In genomic region chr16:22190169-22191088, GRCh38 we compare ENCODE assay signal across 8 cellular contexts. TPM values are rescaled to one million over a fixed set of nuclear protein-coding genes. Genes with fewer than 3 reads are reported as not detected.
DNase-seq lines count a peak whose midpoint lies in the region; ATAC-seq and TF ChIP-seq lines count a peak whose summit lies in the region.

No MANE protein-coding gene starts in this region.

- POLR2A ChIA-PET in naive thymus-derived CD8-positive, alpha-beta T cell (lab: Charles Lee), result interaction anchor here (0.8 to 9.4 kb wide), 16 partner anchors 10 to 369 kb away, joined by 3 to 162 read pairs (median 6); partner anchors contain the start of genes EEF2K, MOSMO, PDZD9 and POLR3E

- peak overlapping the region; percentile 90 for H3K27ac ChIP-seq in GM23338 (ENCODE audit: low read depth)

- DNase-seq in EH (ENCODE audit: low read depth) (peak; percentile 100), GM23338 (ENCODE audit: low spot score) (peak; percentile 99), Kasumi-1 (lab: John Stamatoyannopoulos, UW) (peak; percentile 95 to 98), RKO (ENCODE audit: low spot score) (peak; percentile 98), fibroblast of gingiva (ENCODE audit: low read depth) (peak; percentile 99)
- peak; percentile 98 to 99 for DNase-seq in activated T-helper 1 cell treated with anti-CD3 and anti-CD28 coated beads, Interleukin-2, amount 50 U/mL, for 16 hours (ENCODE audit: low read depth in 1 of 2, low spot score in 1 of 2)
- peak; percentile 99 to 100 (median 99) for DNase-seq in naive thymus-derived CD8-positive, alpha-beta T cell
- DNase-seq in stimulated activated naive B cell treated with anti-CD40 and anti-IgM and Interleukin-4, amounts not matched to agents 10 μg/mL and 1 μg/mL and 100 μg/mL, for 72 hours, result peak; percentile 98

- peak overlapping the region; percentile 89 for H3K4me3 Mint-ChIP-seq in GM23338
- peak overlapping the region; percentile 81 to 96 (median 91) for H3K4me3 Mint-ChIP-seq in naive thymus-derived CD8-positive, alpha-beta T cell
- H3K4me3 Mint-ChIP-seq in stimulated activated naive B cell treated with anti-CD40 and anti-IgM and Interleukin-4, amounts not matched to agents 10 μg/mL and 1 μg/mL and 100 μg/mL, for 72 hours, result peak overlapping the region; percentile 88 to 91

- no peaks in the 10 kb centered on the region for H3K36me3 ChIP-seq in GM23338 (ENCODE audit: insufficient read depth)

- H3K36me3 Mint-ChIP-seq in GM23338 (ENCODE audit: low read depth), result 0 out of 3 replicates have a peak, but pooled peaks cover under 1% of the 10 kb centered on the region
- peaks cover 0 to 5% (median 0%) of the 10 kb centered on the region in 3 donors for H3K36me3 Mint-ChIP-seq in naive thymus-derived CD8-positive, alpha-beta T cell
- peaks cover 5 to 18% of the 10 kb centered on the region in 2 donors for H3K36me3 Mint-ChIP-seq in stimulated activated naive B cell treated with anti-CD40 and anti-IgM and Interleukin-4, amounts not matched to agents 10 μg/mL and 1 μg/mL and 100 μg/mL, for 72 hours

- peak overlapping the region; percentile 93 for H2AFZ ChIP-seq in GM23338

- H3K4me1 ChIP-seq in GM23338 (ENCODE audit: insufficient read depth), result peaks cover 26% of the 10 kb centered on the region

- H3K4me1 Mint-ChIP-seq in GM23338, result peaks cover 33% of the 10 kb centered on the region
- peaks cover 35 to 70% (median 67%) of the 10 kb centered on the region in 4 donors for H3K4me1 Mint-ChIP-seq in naive thymus-derived CD8-positive, alpha-beta T cell
- H3K4me1 Mint-ChIP-seq in stimulated activated naive B cell treated with anti-CD40 and anti-IgM and Interleukin-4, amounts not matched to agents 10 μg/mL and 1 μg/mL and 100 μg/mL, for 72 hours, result peaks cover 48 to 58% of the 10 kb centered on the region in 2 donors

- no peak for TF ChIP-seq CTCF in GM23338 (conservative IDR thresholded peaks at IDR 0.05; ENCODE audit: low read depth in 2 of 2)

- 0 out of 2 replicates have a peak, but pooled peaks cover 6% of the 10 kb centered on the region for H3K9me2 ChIP-seq in GM23338 (ENCODE audit: insufficient read depth)

- no peaks in the 10 kb centered on the region for H4K20me1 ChIP-seq in GM23338 (replicated peaks; ENCODE audit: insufficient read depth)

- H3K27me3 Mint-ChIP-seq in GM23338 (ENCODE audit: insufficient read depth, low read depth, poor library complexity), result peaks cover 20% of the 10 kb centered on the region
- peaks cover 0 to under 1% (median 0%) of the 10 kb centered on the region in 5 donors for H3K27me3 Mint-ChIP-seq in naive thymus-derived CD8-positive, alpha-beta T cell
- peaks cover under 1 to 1% of the 10 kb centered on the region in 2 donors for H3K27me3 Mint-ChIP-seq in stimulated activated naive B cell treated with anti-CD40 and anti-IgM and Interleukin-4, amounts not matched to agents 10 μg/mL and 1 μg/mL and 100 μg/mL, for 72 hours

- peak overlapping the region; percentile 98 for H3K27ac Mint-ChIP-seq in GM23338
- peak overlapping the region; percentile 97 to 100 (median 99) for H3K27ac Mint-ChIP-seq in naive thymus-derived CD8-positive, alpha-beta T cell
- peak overlapping the region; percentile 96 for H3K27ac Mint-ChIP-seq in stimulated activated naive B cell treated with anti-CD40 and anti-IgM and Interleukin-4, amounts not matched to agents 10 μg/mL and 1 μg/mL and 100 μg/mL, for 72 hours

- ATAC-seq in GM23338, result peak; percentile 73
- ATAC-seq in naive thymus-derived CD8-positive, alpha-beta T cell, result peak; percentile 53 to 56
- peak; percentile 64 to 69 for ATAC-seq in stimulated activated naive B cell treated with anti-CD40 and anti-IgM and Interleukin-4, amounts not matched to agents 10 μg/mL and 1 μg/mL and 100 μg/mL, for 72 hours (replicated peaks)

- peak overlapping the region; percentile 94 for H3K4me2 ChIP-seq in GM23338

- peaks cover 8% of the 10 kb centered on the region; the same call in 1 of the 2 replicates for H3F3A ChIP-seq in GM23338 (replicated peaks; ENCODE audit: low read depth)

- peak overlapping the region; percentile 85 for H3K4me3 ChIP-seq in GM23338

- no peaks in the 10 kb centered on the region for H3K79me2 ChIP-seq in GM23338 (replicated peaks; ENCODE audit: insufficient read depth)

- no peaks in the 10 kb centered on the region for H3K27me3 ChIP-seq in GM23338 (ENCODE audit: insufficient read depth)

- H3K9me3 Mint-ChIP-seq in GM23338, result peaks cover 2% of the 10 kb centered on the region; the same call in 2 of the 3 replicates
- peaks cover 0 to 21% (median 2%) of the 10 kb centered on the region in 9 donors for H3K9me3 Mint-ChIP-seq in naive thymus-derived CD8-positive, alpha-beta T cell
- H3K9me3 Mint-ChIP-seq in stimulated activated naive B cell treated with anti-CD40 and anti-IgM and Interleukin-4, amounts not matched to agents 10 μg/mL and 1 μg/mL and 100 μg/mL, for 72 hours, result peaks cover 9 to 12% of the 10 kb centered on the region in 2 donors

TF ChIP-seq in GM23338, 12 proteins besides CTCF, POLR2A, EP300 and RAD21:
- TF ChIP-seq CREB1 (CRISPR knock-in tag; IDR thresholded peaks at IDR 0.05; ENCODE audit: low read depth) (no peak), ZNF462 (CRISPR knock-in tag; IDR thresholded peaks at IDR 0.05) (no peak), POLR2AphosphoS5 (IDR thresholded peaks at IDR 0.05; ENCODE audit: low read depth) (peak; percentile 80), STAT1 (IDR thresholded peaks at IDR 0.05; ENCODE audit: unreplicated experiment) (peak; percentile 28)

RNA-seq across cellular contexts. Expression of gene EEF2K, which starts 15.6 kb away (rescaled TPM):
- total RNA-seq in GM23338 (2014; rRNA removed; shearing (Covaris generic)), result 23.9 and 26.8 TPM in 2 replicates
- 5.4 and 5.7 TPM in 2 replicates for polyA plus RNA-seq in GM23338 (2016; fragmentation: Nextera tagmentation; extraction: Ambion mirVana)
- total RNA-seq in naive thymus-derived CD8-positive, alpha-beta T cell, result 10 to 100 TPM; 24.3 to 25.3 TPM
- polyA plus RNA-seq in naive thymus-derived CD8-positive, alpha-beta T cell, result 1 to 10 TPM; 2.0 to 3.2 (median 3.1) TPM

RNA-seq across cellular contexts. Expression of gene SDR42E2, which starts 28.1 kb away (rescaled TPM):
- 0.08 TPM in 1 of 2 replicates, not detected in the other for total RNA-seq in GM23338 (2014; rRNA removed; shearing (Covaris generic))
- 0.15 and 0.26 TPM in 2 replicates for polyA plus RNA-seq in GM23338 (2016; fragmentation: Nextera tagmentation; extraction: Ambion mirVana)
- under 1 TPM; 0.55 to 0.70 TPM for total RNA-seq in naive thymus-derived CD8-positive, alpha-beta T cell
- polyA plus RNA-seq in naive thymus-derived CD8-positive, alpha-beta T cell, result under 1 TPM; 0.23 to 0.45 (median 0.29) TPM

Comparison
In these comparisons a context has a peak if more than half of its experiments do, and no peak if none do; other contexts are left out.
1. Peak in every context shown above with its lines: DNase-seq, ATAC-seq, H3K4me3 ChIP-seq and H3K27ac ChIP-seq.